In the genomic region with DNA sequence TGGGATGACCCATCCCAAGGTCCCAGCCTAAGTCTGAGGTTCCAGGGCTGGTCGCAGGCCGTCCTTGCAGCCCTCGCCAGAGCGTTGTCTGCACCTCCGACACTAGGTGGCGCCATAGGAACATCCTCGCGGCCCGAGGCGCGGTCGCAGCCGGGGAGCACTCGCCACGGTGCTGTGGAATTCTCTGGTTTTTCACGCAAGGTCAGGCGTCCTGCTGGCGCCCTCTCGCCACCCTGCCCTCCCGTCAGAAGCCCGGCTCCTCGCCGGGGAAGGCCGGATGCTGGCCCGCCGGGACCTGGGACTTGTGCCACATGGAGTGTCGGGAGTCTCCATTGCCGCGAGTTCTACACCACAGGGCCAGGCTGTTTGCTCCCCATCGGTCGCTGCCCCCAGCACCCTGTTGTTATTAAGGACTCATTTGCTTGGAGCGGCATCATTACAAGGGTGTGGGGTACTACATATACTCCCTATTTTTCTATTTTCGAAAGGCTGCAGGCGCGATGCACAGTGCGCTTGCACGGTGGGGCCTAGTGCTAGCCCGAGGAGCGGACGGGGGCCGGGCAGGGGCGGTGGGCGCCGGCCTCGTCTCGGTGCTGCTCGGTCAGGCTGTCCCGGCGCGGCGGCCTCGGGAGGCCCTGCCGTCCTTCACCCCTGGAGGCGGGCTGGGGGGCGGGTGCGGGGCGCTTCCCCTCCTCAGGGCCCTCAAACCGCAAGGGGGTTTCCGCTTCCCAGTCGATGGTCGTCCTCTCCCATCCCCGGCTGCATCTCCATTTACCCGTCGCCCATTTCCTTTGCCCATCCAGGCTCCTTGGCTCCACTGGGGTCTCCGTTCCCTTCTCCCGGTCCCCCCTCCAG, we compare ENCODE assay signal across 8 cellular contexts.
DNase-seq lines count a peak whose midpoint lies in the region; ATAC-seq, FAIRE-seq and TF ChIP-seq lines count a peak whose summit lies in the region.

No MANE protein-coding gene starts in this region.

- no peak for TF ChIP-seq EP300 in A549 (IDR thresholded peaks at IDR 0.05)

- TF ChIP-seq POLR2A in A549 (IDR thresholded peaks at IDR 0.05; ENCODE audit: low read length), result no peak

- H3K9me3 ChIP-seq in A549, result no peaks in the 10 kb centered on the region
- H3K9me3 ChIP-seq in kidney (ENCODE audit: control insufficient read depth in 1 of 2, low read length in 2 of 2), result no peaks in the 10 kb centered on the region

- peak overlapping the region; percentile 72 for H3K4me2 ChIP-seq in A549

- peak; percentile 97 to 99 for ATAC-seq in A549
- ATAC-seq in GM18499 (IDR thresholded peaks at IDR 0.05; ENCODE audit: insufficient read depth, unreplicated experiment), result peak; percentile 95
- ATAC-seq in HG02970 (IDR thresholded peaks at IDR 0.05; ENCODE audit: low FRiP score, unreplicated experiment), result peak; percentile 88

- TF ChIP-seq RAD21 in A549 (conservative IDR thresholded peaks at IDR 0.05 in 1 of 2, IDR thresholded peaks at IDR 0.05 in 1 of 2), result peak; percentile 88

- H3K4me1 ChIP-seq in A549 (no peaks in the 10 kb centered on the region), kidney (ENCODE audit: control insufficient read depth in 1 of 2, insufficient read depth in 1 of 2, low read depth in 1 of 2, low read length in 2 of 2) (peaks cover 0 to 5% of the 10 kb centered on the region in 2 donors)

- peak overlapping the region in 1 of 2 donors; percentile 66 for H3K9ac ChIP-seq in kidney (ENCODE audit: low read length in 2 of 2)

- no peaks in the 10 kb centered on the region for H3K36me3 ChIP-seq in kidney (ENCODE audit: control insufficient read depth in 1 of 2, insufficient read depth in 2 of 2, low read length in 2 of 2)

- CTCF ChIA-PET in A549 (lab: Yijun Ruan, JAX), result interaction anchor here (0.7 to 1.2 kb wide), 13 partner anchors 10 to 930 kb away, joined by 3 to 6 read pairs (median 3); no protein-coding TSS in a partner anchor

- DNase-seq in A549 (ENCODE audit: low read depth in 1 of 2, low spot score in 1 of 2), result peak; percentile 59 to 61
- DNase-seq in NCI-H2107 treated with DMSO at 0.1 percent for 48 hours (lab: John Stamatoyannopoulos, UW; ENCODE audit: unreplicated experiment), result peak; percentile 30
- peak; percentile 49 for DNase-seq in activated CD4-positive, CD25-positive, alpha-beta regulatory T cell treated with anti-CD3 and anti-CD28 coated beads, Interleukin-2, amount 50 U/mL, for 16 hours (ENCODE audit: low read depth, low spot score)
- DNase-seq in caudate nucleus (lab: John Stamatoyannopoulos, UW), result peak in 59 of 61 donors; percentile 29 to 87 (median 72)
- DNase-seq in kidney, result peak; percentile 93
- peak; percentile 43 to 67 for DNase-seq in stimulated activated CD4-positive, alpha-beta T cell treated with anti-CD3 and anti-CD28 coated beads, Interleukin-15, amount 100 ng/mL, for 48 hours (ENCODE audit: low read depth in 2 of 2)

- peak; percentile 77 for TF ChIP-seq CTCF in A549 (IDR thresholded peaks at IDR 0.05)
- TF ChIP-seq CTCF in kidney (IDR thresholded peaks at IDR 0.05; ENCODE audit: borderline replicate concordance, extremely low read depth, insufficient read depth), result peak; percentile 83

- POLR2A ChIA-PET in A549 (lab: Yijun Ruan, JAX), result no interaction called here

- intact Hi-C loops in kidney (cut with DNase I), result no loop called here

- FAIRE-seq in A549 (lab: Jason Lieb, UNC) (no peak), kidney (lab: Jason Lieb, UNC) (no peak)

- 74% methylated on average over 22 of the region's 66 CpGs for WGBS in A549 (ENCODE audit: missing lambda C conversion rate)

- H3K4me3 ChIP-seq in A549 (peak overlapping the region; percentile 34), kidney (ENCODE audit: low read length in 2 of 2) (peak overlapping the region; percentile 53 to 66)

- H3K27ac ChIP-seq in A549 (peak overlapping the region; percentile 58 to 89), caudate nucleus (ENCODE audit: low read depth, low read length) (peak overlapping the region; percentile 72), kidney (ENCODE audit: low read depth in 2 of 2, low read length in 2 of 2) (no peak overlapping the region)

TF ChIP-seq in A549, 52 proteins besides CTCF, POLR2A, EP300 and RAD21:
- TF ChIP-seq, protein P1, sequence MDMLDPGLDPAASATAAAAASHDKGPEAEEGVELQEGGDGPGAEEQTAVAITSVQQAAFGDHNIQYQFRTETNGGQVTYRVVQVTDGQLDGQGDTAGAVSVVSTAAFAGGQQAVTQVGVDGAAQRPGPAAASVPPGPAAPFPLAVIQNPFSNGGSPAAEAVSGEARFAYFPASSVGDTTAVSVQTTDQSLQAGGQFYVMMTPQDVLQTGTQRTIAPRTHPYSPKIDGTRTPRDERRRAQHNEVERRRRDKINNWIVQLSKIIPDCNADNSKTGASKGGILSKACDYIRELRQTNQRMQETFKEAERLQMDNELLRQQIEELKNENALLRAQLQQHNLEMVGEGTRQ (IDR thresholded peaks at IDR 0.05), result no peak
- TF ChIP-seq, protein P2, sequence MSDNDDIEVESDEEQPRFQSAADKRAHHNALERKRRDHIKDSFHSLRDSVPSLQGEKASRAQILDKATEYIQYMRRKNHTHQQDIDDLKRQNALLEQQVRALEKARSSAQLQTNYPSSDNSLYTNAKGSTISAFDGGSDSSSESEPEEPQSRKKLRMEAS (IDR thresholded peaks at IDR 0.05), result 0 out of 2 replicates have a peak, but pooled peaks have one; percentile 36
- peak; percentile 68 for TF ChIP-seq SMC3 (IDR thresholded peaks at IDR 0.05)

Comparison
In these comparisons a context has a peak if more than half of its experiments do, and no peak if none do; other contexts are left out.
1. DNase-seq: peak in every context shown above with its lines; median percentile 93 in kidney; 72 in caudate nucleus; 60 in A549; 55 in stimulated activated CD4-positive, alpha-beta T cell treated with anti-CD3 and anti-CD28 coated beads, Interleukin-15, amount 100 ng/mL, for 48 hours; 49 in activated CD4-positive, CD25-positive, alpha-beta regulatory T cell treated with anti-CD3 and anti-CD28 coated beads, Interleukin-2, amount 50 U/mL, for 16 hours; 30 in NCI-H2107 treated with DMSO at 0.1 percent for 48 hours.
2. H3K27ac ChIP-seq: peak in A549 (2 of 2) and caudate nucleus (single experiment); none in kidney (0 of 2).
3. Peak in every context shown above with its lines, with median percentiles within 50 percentile points of each other: ATAC-seq.